19 cellular contexts compared by ENCODE assay signal in the genomic region with DNA sequence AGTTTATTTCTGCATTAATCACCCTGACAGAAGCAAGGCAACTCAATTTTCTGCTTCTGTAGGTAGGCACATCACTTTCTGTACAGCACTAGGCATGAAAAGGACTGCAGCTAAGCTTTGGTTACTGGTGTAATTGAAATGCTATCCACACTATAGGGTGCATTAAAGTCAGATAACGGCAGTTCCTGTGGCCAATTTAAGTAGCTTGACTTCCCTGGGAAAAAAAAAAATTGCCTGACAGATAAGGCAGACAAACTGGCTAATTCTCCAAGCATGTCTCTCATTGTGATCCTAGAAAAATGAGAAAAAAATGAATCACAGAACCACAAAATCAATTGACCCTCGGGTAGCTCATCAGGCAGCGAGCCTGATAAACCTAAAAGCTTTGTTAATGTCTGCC.
DNase-seq lines count a peak whose midpoint lies in the region; FAIRE-seq and TF ChIP-seq lines count a peak whose summit lies in the region.
"Had no signal": no experiment of that assay in that cellular context is flagged by ENCODE, and none has a peak within 500 bp of the region (broad histone marks: within the 10 kb centered on the region; RNA-seq: fewer than 3 reads in every experiment).

No MANE protein-coding gene starts in this region.

- H3K9me3 Mint-ChIP-seq in brain (no peaks in the 10 kb centered on the region), neural progenitor cell (no peaks in the 10 kb centered on the region)
- H3K9me3 Mint-ChIP-seq: CD14-positive monocyte; CD8-positive, alpha-beta T cell had no signal

- peaks cover 38% of the 10 kb centered on the region for H3K36me3 ChIP-seq in BE2C
- H3K36me3 ChIP-seq in neural progenitor cell: no peaks in the 10 kb centered on the region

- H3K27ac Mint-ChIP-seq in brain (peak overlapping the region in 4 of 5 experiments; percentile 46 to 86 (median 76)), neural progenitor cell (no peak overlapping the region)
- H3K27ac Mint-ChIP-seq: CD14-positive monocyte; CD8-positive, alpha-beta T cell had no signal

- DNase-seq in BE2C (peak; percentile 19), H54 (ENCODE audit: insufficient read length, low spot score) (no peak), neural progenitor cell (ENCODE audit: low spot score) (peak; percentile 24), caudate nucleus (lab: John Stamatoyannopoulos, UW) (no peak), NCI-H510A (lab: John Stamatoyannopoulos, UW) (no peak)
- DNase-seq: CD8-positive, alpha-beta T cell; COR-L47; DMS153; DMS79 treated with DMSO at 0.1 percent for 48 hours; EL; GOT3 had no signal

- H3K9ac ChIP-seq in neural progenitor cell: no peak overlapping the region

- no peak overlapping the region for H3K27ac ChIP-seq in neural progenitor cell
- H3K27ac ChIP-seq in caudate nucleus (ENCODE audit: low read depth, low read length): no peak overlapping the region
- H3K27ac ChIP-seq: A549, HL-60 had no signal

- no peak overlapping the region for H2AFZ ChIP-seq in neural progenitor cell (replicated peaks)

- H3K4me3 ChIP-seq in BE2C (ENCODE audit: low read depth, low read length) (no peak overlapping the region), neural progenitor cell (no peak overlapping the region)
- H3K4me3 ChIP-seq: A549, HAP-1 had no signal

- H3K27me3 ChIP-seq in BE2C: no peaks in the 10 kb centered on the region
- no peaks in the 10 kb centered on the region for H3K27me3 ChIP-seq in neural progenitor cell

- peaks cover 30% of the 10 kb centered on the region for H3K4me1 ChIP-seq in BE2C
- peaks cover 73% of the 10 kb centered on the region for H3K4me1 ChIP-seq in neural progenitor cell
- H3K4me1 ChIP-seq: A549, HAP-1 had no signal

- H3K4me3 Mint-ChIP-seq in brain (peak overlapping the region in 2 of 5 experiments; percentile 16 to 18), neural progenitor cell (no peak overlapping the region)
- H3K4me3 Mint-ChIP-seq: CD14-positive monocyte; CD8-positive, alpha-beta T cell had no signal

- H3K9me3 ChIP-seq in BE2C (no peaks in the 10 kb centered on the region), neural progenitor cell (ENCODE audit: low read depth) (no peaks in the 10 kb centered on the region)
- H3K9me3 ChIP-seq: A549, HAP-1 had no signal

- peaks cover 18% of the 10 kb centered on the region for H3F3A ChIP-seq in neural progenitor cell (ENCODE audit: low read depth)

- TF ChIP-seq CTCF in BE2C (IDR thresholded peaks at IDR 0.05; ENCODE audit: low read depth, low read length) (no peak), brain (conservative IDR thresholded peaks at IDR 0.05) (no peak), neural progenitor cell (IDR thresholded peaks at IDR 0.05) (no peak)

- H3K79me2 ChIP-seq in neural progenitor cell (ENCODE audit: low read depth): no peaks in the 10 kb centered on the region

- no peak for TF ChIP-seq POLR2A in H54 (IDR thresholded peaks at IDR 0.05; ENCODE audit: low read depth, low read length)

- no peak overlapping the region for H3K4me2 ChIP-seq in neural progenitor cell
- H3K4me2 ChIP-seq: A549 had no signal

- H3K36me3 Mint-ChIP-seq in brain: peaks cover 44% of the 10 kb centered on the region
- no peaks in the 10 kb centered on the region for H3K36me3 Mint-ChIP-seq in neural progenitor cell
- H3K36me3 Mint-ChIP-seq: CD14-positive monocyte; CD8-positive, alpha-beta T cell had no signal

- no peaks in the 10 kb centered on the region for H3K27me3 Mint-ChIP-seq in brain
- peaks cover 6% of the 10 kb centered on the region for H3K27me3 Mint-ChIP-seq in neural progenitor cell (ENCODE audit: insufficient read depth, low read depth)

- H3K4me1 Mint-ChIP-seq in brain (peaks cover 94% of the 10 kb centered on the region), neural progenitor cell (peaks cover 29% of the 10 kb centered on the region)
- H3K4me1 Mint-ChIP-seq: CD14-positive monocyte had no signal

- no peaks in the 10 kb centered on the region for H4K20me1 ChIP-seq in neural progenitor cell (ENCODE audit: low read depth)

- peak; percentile 61 for FAIRE-seq in H54 (lab: Jason Lieb, UNC)
- FAIRE-seq: A549, D721Med, G401.6, GM12891 had no signal

Comparison
In these comparisons a context has a peak if more than half of its experiments do, and no peak if none do; other contexts are left out.
1. DNase-seq: peak in BE2C (single experiment) and neural progenitor cell (single experiment); none in H54 (single experiment), caudate nucleus (0 of 61) and NCI-H510A (single experiment).